28 cellular contexts compared by ENCODE assay signal in the genomic region with DNA sequence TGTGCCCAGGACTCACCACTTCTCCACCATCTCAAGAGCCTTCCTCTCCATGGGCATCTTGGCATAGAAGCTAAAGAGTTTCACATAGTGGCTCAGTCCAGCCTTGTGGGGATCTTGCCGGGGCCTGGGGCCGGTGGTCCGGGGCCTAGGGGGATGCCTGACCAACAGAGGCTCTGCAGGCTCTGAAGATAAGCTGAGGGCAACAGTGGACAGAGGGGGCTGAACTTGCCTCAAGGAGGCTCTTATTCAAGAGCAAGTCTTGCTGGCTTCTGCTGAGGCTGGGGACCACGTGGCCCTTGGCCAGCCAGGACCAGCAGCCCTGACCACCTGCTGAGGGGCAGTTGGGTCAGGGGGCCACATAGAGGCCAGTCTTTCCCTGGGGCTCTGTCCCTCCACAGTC. TPM values are rescaled to one million over a fixed set of nuclear protein-coding genes. Genes with fewer than 3 reads are reported as not detected.
DNase-seq lines count a peak whose midpoint lies in the region; ATAC-seq, FAIRE-seq and TF ChIP-seq lines count a peak whose summit lies in the region.
"Had no signal": no experiment of that assay in that cellular context is flagged by ENCODE, and none has a peak within 500 bp of the region (broad histone marks: within the 10 kb centered on the region; RNA-seq: fewer than 3 reads in every experiment).

No MANE protein-coding gene starts in this region.

- H3K9ac ChIP-seq in astrocyte (ENCODE audit: low read length): no peak overlapping the region
- H3K9ac ChIP-seq in PC-3 (ENCODE audit: low read length): no peak overlapping the region

- FAIRE-seq in astrocyte (lab: Jason Lieb, UNC): no peak
- FAIRE-seq: A204.1, GM12878, GM12892, GM18507 had no signal

- H3K36me3 Mint-ChIP-seq in activated CD4-positive, alpha-beta T cell treated with anti-CD3 and anti-CD28 coated beads, Interleukin-2, amount 10 ng/mL, durations not matched to agents 24 days and 14 days (ENCODE audit: low read depth): peaks cover 13% of the 10 kb centered on the region
- H3K36me3 Mint-ChIP-seq in activated CD4-positive, alpha-beta T cell treated with anti-CD3 and anti-CD28 coated beads for 36 hours (ENCODE audit: low read depth): peaks cover 12% of the 10 kb centered on the region
- peaks cover 23% of the 10 kb centered on the region for H3K36me3 Mint-ChIP-seq in astrocyte (ENCODE audit: low read depth, unreplicated experiment)
- peaks cover 26% of the 10 kb centered on the region for H3K36me3 Mint-ChIP-seq in endothelial cell (ENCODE audit: low read depth, unreplicated experiment)

- no peak overlapping the region for H3K27ac ChIP-seq in astrocyte (ENCODE audit: low read depth, low read length)
- no peak overlapping the region for H3K27ac ChIP-seq in PC-3 (ENCODE audit: low read length)
- H3K27ac ChIP-seq: 22Rv1; BLaER1 treated with 17β-estradiol and CSF1 and Interleukin-3, amounts not matched to agents 10 nM and 100 nM; C4-2B had no signal

- no peaks in the 10 kb centered on the region for H3F3A ChIP-seq in PC-3 (ENCODE audit: low read length, unreplicated experiment)

- POLR2A ChIA-PET in activated CD4-positive, alpha-beta T cell treated with anti-CD3 and anti-CD28 coated beads for 36 hours (lab: Charles Lee): no interaction called here
- POLR2A ChIA-PET in PC-3 (lab: Charles Lee; ENCODE audit: unreplicated experiment): no interaction called here

- no peaks in the 10 kb centered on the region for H3K9me3 Mint-ChIP-seq in activated CD4-positive, alpha-beta T cell treated with anti-CD3 and anti-CD28 coated beads, Interleukin-2, amount 10 ng/mL, durations not matched to agents 24 days and 14 days
- no peaks in the 10 kb centered on the region for H3K9me3 Mint-ChIP-seq in activated CD4-positive, alpha-beta T cell treated with anti-CD3 and anti-CD28 coated beads for 36 hours (ENCODE audit: low read depth)
- H3K9me3 Mint-ChIP-seq in astrocyte (ENCODE audit: unreplicated experiment): peaks cover 2% of the 10 kb centered on the region
- H3K9me3 Mint-ChIP-seq in endothelial cell (ENCODE audit: unreplicated experiment): no peaks in the 10 kb centered on the region
- H3K9me3 Mint-ChIP-seq: CD4-positive, alpha-beta T cell; CD8-positive, alpha-beta T cell had no signal

- no peaks in the 10 kb centered on the region for H3K27me3 Mint-ChIP-seq in activated CD4-positive, alpha-beta T cell treated with anti-CD3 and anti-CD28 coated beads, Interleukin-2, amount 10 ng/mL, durations not matched to agents 24 days and 14 days
- H3K27me3 Mint-ChIP-seq in activated CD4-positive, alpha-beta T cell treated with anti-CD3 and anti-CD28 coated beads for 36 hours: no peaks in the 10 kb centered on the region
- H3K27me3 Mint-ChIP-seq in astrocyte (ENCODE audit: low read depth, unreplicated experiment): no peaks in the 10 kb centered on the region
- H3K27me3 Mint-ChIP-seq in endothelial cell (ENCODE audit: unreplicated experiment): peaks cover 12% of the 10 kb centered on the region
- H3K27me3 Mint-ChIP-seq: B cell; CD4-positive, alpha-beta T cell had no signal

- DNase-seq in activated CD4-positive, alpha-beta T cell treated with anti-CD3 and anti-CD28 coated beads, Interleukin-2, amount 10 ng/mL, durations not matched to agents 24 days and 14 days: peak; percentile 54
- DNase-seq in activated CD4-positive, alpha-beta T cell treated with anti-CD3 and anti-CD28 coated beads for 36 hours: no peak
- DNase-seq in H7: peak; percentile 19
- no peak for DNase-seq in astrocyte (ENCODE audit: low read depth)
- DNase-seq in endothelial cell (ENCODE audit: low spot score): no peak
- no peak for DNase-seq in PC-3
- no peak for DNase-seq in activated T-cell treated with anti-CD3 and anti-CD28 coated beads, Interleukin-2, amount 50 U/mL, for 1 hour
- DNase-seq: ACHN; AML-193; Caco-2; Calu3; CD4-positive, alpha-beta T cell; CD8-positive, alpha-beta T cell; DMS 273 treated with DMSO at 0.1 percent for 48 hours; DMS153; DMS79; DND-41; EL; GDM1 had no signal

- CTCF ChIA-PET in activated CD4-positive, alpha-beta T cell treated with anti-CD3 and anti-CD28 coated beads for 36 hours (lab: Charles Lee): no interaction called here
- CTCF ChIA-PET in PC-3 (lab: Charles Lee): no interaction called here

- no peak overlapping the region for H3K27ac Mint-ChIP-seq in activated CD4-positive, alpha-beta T cell treated with anti-CD3 and anti-CD28 coated beads, Interleukin-2, amount 10 ng/mL, durations not matched to agents 24 days and 14 days
- no peak overlapping the region for H3K27ac Mint-ChIP-seq in activated CD4-positive, alpha-beta T cell treated with anti-CD3 and anti-CD28 coated beads for 36 hours
- H3K27ac Mint-ChIP-seq in astrocyte (ENCODE audit: unreplicated experiment) (peak overlapping the region; percentile 12), endothelial cell (ENCODE audit: unreplicated experiment) (peak overlapping the region; percentile 77)
- H3K27ac Mint-ChIP-seq: B cell; CD4-positive, alpha-beta T cell; CD8-positive, alpha-beta T cell had no signal

- no peak overlapping the region for H3K4me3 ChIP-seq in H7 (ENCODE audit: insufficient read depth, low read depth, low read length)
- H3K4me3 ChIP-seq in astrocyte (ENCODE audit: insufficient read depth, low read depth, low read length): no peak overlapping the region
- H3K4me3 ChIP-seq in PC-3 (ENCODE audit: low read length): no peak overlapping the region
- H3K4me3 ChIP-seq: BLaER1 treated with 17β-estradiol and CSF1 and Interleukin-3, amounts not matched to agents 10 nM and 100 nM; GM12878 had no signal

- H2AFZ ChIP-seq in astrocyte (ENCODE audit: low read depth, low read length): no peak overlapping the region
- no peak overlapping the region for H2AFZ ChIP-seq in PC-3 (ENCODE audit: low read length)

- intact Hi-C loops in activated CD4-positive, alpha-beta T cell treated with anti-CD3 and anti-CD28 coated beads, Interleukin-2, amount 10 ng/mL, durations not matched to agents 24 days and 14 days (cut with micrococcal nuclease): no loop called here
- intact Hi-C loops in activated CD4-positive, alpha-beta T cell treated with anti-CD3 and anti-CD28 coated beads for 36 hours (cut with DNase I, micrococcal nuclease): no loop called here
- intact Hi-C loops in PC-3 (cut with micrococcal nuclease): no loop called here

- no peak for TF ChIP-seq CTCF in astrocyte (IDR thresholded peaks at IDR 0.05; ENCODE audit: insufficient read depth, low read depth, low read length)
- TF ChIP-seq CTCF in endothelial cell (IDR thresholded peaks at IDR 0.05; ENCODE audit: unreplicated experiment): no peak
- no peak for TF ChIP-seq CTCF in PC-3 (conservative IDR thresholded peaks at IDR 0.05; ENCODE audit: low read depth, low read length)

- no peaks in the 10 kb centered on the region for H3K9me3 ChIP-seq in astrocyte (ENCODE audit: insufficient read depth, low read depth, low read length)
- no peaks in the 10 kb centered on the region for H3K9me3 ChIP-seq in PC-3 (ENCODE audit: low read length)
- H3K9me3 ChIP-seq: BLaER1 treated with 17β-estradiol and CSF1 and Interleukin-3, amounts not matched to agents 10 nM and 100 nM; Caco-2 had no signal

- H3K79me2 ChIP-seq in astrocyte (ENCODE audit: insufficient read depth, low read length) (peaks cover 20% of the 10 kb centered on the region), PC-3 (ENCODE audit: low read length) (peaks cover 17% of the 10 kb centered on the region)

- H3K36me3 ChIP-seq in H7 (replicated peaks; ENCODE audit: control insufficient read depth, insufficient read depth, low read length) (peaks cover 25% of the 10 kb centered on the region), astrocyte (ENCODE audit: insufficient read depth, low read length) (peaks cover 21% of the 10 kb centered on the region), PC-3 (ENCODE audit: low read depth, low read length) (no peaks in the 10 kb centered on the region)

- H4K20me1 ChIP-seq in astrocyte (ENCODE audit: insufficient read depth, low read length) (peaks cover 12% of the 10 kb centered on the region), PC-3 (ENCODE audit: low read length) (no peaks in the 10 kb centered on the region)

- H3K9me2 ChIP-seq in PC-3 (replicated peaks; ENCODE audit: low read length): no peaks in the 10 kb centered on the region

- H3K4me1 Mint-ChIP-seq in activated CD4-positive, alpha-beta T cell treated with anti-CD3 and anti-CD28 coated beads, Interleukin-2, amount 10 ng/mL, durations not matched to agents 24 days and 14 days: peaks cover 8% of the 10 kb centered on the region
- peaks cover 9% of the 10 kb centered on the region for H3K4me1 Mint-ChIP-seq in activated CD4-positive, alpha-beta T cell treated with anti-CD3 and anti-CD28 coated beads for 36 hours
- H3K4me1 Mint-ChIP-seq in astrocyte (ENCODE audit: low read depth, unreplicated experiment): peaks cover 4% of the 10 kb centered on the region
- peaks cover 18% of the 10 kb centered on the region for H3K4me1 Mint-ChIP-seq in endothelial cell (ENCODE audit: unreplicated experiment)

- no TSS peak for BruUV-seq in PC-3 (replicated peaks; lab: Mats Ljungman, UMichigan)

- no peak for ATAC-seq in activated CD4-positive, alpha-beta T cell treated with anti-CD3 and anti-CD28 coated beads for 36 hours
- ATAC-seq in HG02588 (IDR thresholded peaks at IDR 0.05; ENCODE audit: unreplicated experiment) (no peak), PC-3 (no peak)
- ATAC-seq: CD8-positive, alpha-beta T cell; GM12878 had no signal

- no peak overlapping the region for H3K4me3 Mint-ChIP-seq in activated CD4-positive, alpha-beta T cell treated with anti-CD3 and anti-CD28 coated beads, Interleukin-2, amount 10 ng/mL, durations not matched to agents 24 days and 14 days
- H3K4me3 Mint-ChIP-seq in activated CD4-positive, alpha-beta T cell treated with anti-CD3 and anti-CD28 coated beads for 36 hours: no peak overlapping the region
- H3K4me3 Mint-ChIP-seq in astrocyte (ENCODE audit: unreplicated experiment) (no peak overlapping the region), endothelial cell (ENCODE audit: unreplicated experiment) (no peak overlapping the region)
- H3K4me3 Mint-ChIP-seq: B cell; CD4-positive, alpha-beta T cell; CD8-positive, alpha-beta T cell had no signal

- no peak overlapping the region for H3K4me2 ChIP-seq in astrocyte (ENCODE audit: low read length)
- H3K4me2 ChIP-seq in PC-3 (ENCODE audit: low read length): no peak overlapping the region
- H3K4me2 ChIP-seq: BLaER1 treated with 17β-estradiol and CSF1 and Interleukin-3, amounts not matched to agents 10 nM and 100 nM had no signal

- H3K4me1 ChIP-seq in astrocyte (ENCODE audit: insufficient read depth, low read length) (peaks cover 9% of the 10 kb centered on the region), PC-3 (ENCODE audit: insufficient read depth, low read length) (peaks cover 6% of the 10 kb centered on the region)
- H3K4me1 ChIP-seq: Caco-2 had no signal

- H3K27me3 ChIP-seq in H7 (ENCODE audit: control insufficient read depth, insufficient read depth, low read length) (no peaks in the 10 kb centered on the region), astrocyte (ENCODE audit: insufficient read depth, low read length) (no peaks in the 10 kb centered on the region), PC-3 (ENCODE audit: low read length) (no peaks in the 10 kb centered on the region)
- H3K27me3 ChIP-seq: BLaER1 treated with 17β-estradiol and CSF1 and Interleukin-3, amounts not matched to agents 10 nM and 100 nM had no signal

RNA-seq across cellular contexts. Expression of gene THAP11, which starts 13.5 kb away (rescaled TPM):
- total RNA-seq in activated CD4-positive, alpha-beta T cell treated with anti-CD3 and anti-CD28 coated beads, Interleukin-2, amount 10 ng/mL, durations not matched to agents 24 days and 14 days: 46.4 and 48.7 TPM in 2 replicates
- total RNA-seq in activated CD4-positive, alpha-beta T cell treated with anti-CD3 and anti-CD28 coated beads for 36 hours: 10 to 100 TPM; 31.8 to 34.5 TPM
- 57.6 and 67.0 TPM in 2 replicates for total RNA-seq in H7 (2014; rRNA removed; shearing (Covaris generic))
- total RNA-seq in astrocyte (16.5 and 18.1 TPM in 2 replicates), endothelial cell (ENCODE audit: unreplicated experiment) (29.6 TPM), PC-3 (2014; rRNA removed) (39.1 and 39.8 TPM in 2 replicates)

RNA-seq across cellular contexts. Expression of gene NUTF2, which starts 18.1 kb away (rescaled TPM):
- total RNA-seq in activated CD4-positive, alpha-beta T cell treated with anti-CD3 and anti-CD28 coated beads, Interleukin-2, amount 10 ng/mL, durations not matched to agents 24 days and 14 days: 184 and 188 TPM in 2 replicates
- 100 to 1,000 TPM; 156 to 249 TPM for total RNA-seq in activated CD4-positive, alpha-beta T cell treated with anti-CD3 and anti-CD28 coated beads for 36 hours
- total RNA-seq in H7 (2014; rRNA removed; shearing (Covaris generic)): 295 and 340 TPM in 2 replicates
- 214 and 224 TPM in 2 replicates for total RNA-seq in astrocyte
- 217 TPM for total RNA-seq in endothelial cell (ENCODE audit: unreplicated experiment)
- total RNA-seq in PC-3 (2014; rRNA removed): 98.5 and 167 TPM in 2 replicates

RNA-seq across cellular contexts. Expression of gene CENPT, which starts 18.8 kb away (rescaled TPM):
- 37.0 and 44.5 TPM in 2 replicates for total RNA-seq in activated CD4-positive, alpha-beta T cell treated with anti-CD3 and anti-CD28 coated beads, Interleukin-2, amount 10 ng/mL, durations not matched to agents 24 days and 14 days
- total RNA-seq in activated CD4-positive, alpha-beta T cell treated with anti-CD3 and anti-CD28 coated beads for 36 hours: 10 to 100 TPM; 34.9 to 48.6 TPM
- total RNA-seq in H7 (2014; rRNA removed; shearing (Covaris generic)): 34.9 and 43.7 TPM in 2 replicates
- total RNA-seq in astrocyte (67.3 and 79.3 TPM in 2 replicates), endothelial cell (ENCODE audit: unreplicated experiment) (82.9 TPM), PC-3 (2014; rRNA removed) (31.8 and 35.1 TPM in 2 replicates)

RNA-seq across cellular contexts. Expression of gene TSNAXIP1, which starts 22.0 kb away (rescaled TPM):
- 0.65 and 0.80 TPM in 2 replicates for total RNA-seq in activated CD4-positive, alpha-beta T cell treated with anti-CD3 and anti-CD28 coated beads, Interleukin-2, amount 10 ng/mL, durations not matched to agents 24 days and 14 days
- total RNA-seq in activated CD4-positive, alpha-beta T cell treated with anti-CD3 and anti-CD28 coated beads for 36 hours: 1 to 10 TPM in 1 of 2 experiments, under 1 TPM in 1; 0.62 to 1.1 TPM
- 0.15 and 0.21 TPM in 2 replicates for total RNA-seq in H7 (2014; rRNA removed; shearing (Covaris generic))
- total RNA-seq in astrocyte (1.3 and 1.5 TPM in 2 replicates), endothelial cell (ENCODE audit: unreplicated experiment) (2.8 TPM), PC-3 (2014; rRNA removed) (0.44 and 0.86 TPM in 2 replicates)

RNA-seq across cellular contexts. Expression of gene RANBP10, which starts 22.3 kb away (rescaled TPM):
- 18.2 and 18.6 TPM in 2 replicates for total RNA-seq in activated CD4-positive, alpha-beta T cell treated with anti-CD3 and anti-CD28 coated beads, Interleukin-2, amount 10 ng/mL, durations not matched to agents 24 days and 14 days
- 10 to 100 TPM; 15.6 to 18.0 TPM for total RNA-seq in activated CD4-positive, alpha-beta T cell treated with anti-CD3 and anti-CD28 coated beads for 36 hours
- total RNA-seq in H7 (2014; rRNA removed; shearing (Covaris generic)): 7.2 and 7.3 TPM in 2 replicates
- total RNA-seq in astrocyte: 14.2 and 15.7 TPM in 2 replicates
- 19.5 TPM for total RNA-seq in endothelial cell (ENCODE audit: unreplicated experiment)
- 5.5 and 7.7 TPM in 2 replicates for total RNA-seq in PC-3 (2014; rRNA removed)

Comparison
In these comparisons a context has a peak if more than half of its experiments do, and no peak if none do; other contexts are left out.
1. DNase-seq: peak in activated CD4-positive, alpha-beta T cell treated with anti-CD3 and anti-CD28 coated beads, Interleukin-2, amount 10 ng/mL, durations not matched to agents 24 days and 14 days (single experiment) and H7 (single experiment); none in activated CD4-positive, alpha-beta T cell treated with anti-CD3 and anti-CD28 coated beads for 36 hours (single experiment), astrocyte (single experiment), endothelial cell (single experiment), PC-3 (single experiment) and activated T-cell treated with anti-CD3 and anti-CD28 coated beads, Interleukin-2, amount 50 U/mL, for 1 hour (single experiment).
2. H3K27ac Mint-ChIP-seq: peak in astrocyte (single experiment) and endothelial cell (single experiment); none in activated CD4-positive, alpha-beta T cell treated with anti-CD3 and anti-CD28 coated beads, Interleukin-2, amount 10 ng/mL, durations not matched to agents 24 days and 14 days (single experiment) and activated CD4-positive, alpha-beta T cell treated with anti-CD3 and anti-CD28 coated beads for 36 hours (single experiment).